ENCODE assay signal across 24 cellular contexts in the genomic region with DNA sequence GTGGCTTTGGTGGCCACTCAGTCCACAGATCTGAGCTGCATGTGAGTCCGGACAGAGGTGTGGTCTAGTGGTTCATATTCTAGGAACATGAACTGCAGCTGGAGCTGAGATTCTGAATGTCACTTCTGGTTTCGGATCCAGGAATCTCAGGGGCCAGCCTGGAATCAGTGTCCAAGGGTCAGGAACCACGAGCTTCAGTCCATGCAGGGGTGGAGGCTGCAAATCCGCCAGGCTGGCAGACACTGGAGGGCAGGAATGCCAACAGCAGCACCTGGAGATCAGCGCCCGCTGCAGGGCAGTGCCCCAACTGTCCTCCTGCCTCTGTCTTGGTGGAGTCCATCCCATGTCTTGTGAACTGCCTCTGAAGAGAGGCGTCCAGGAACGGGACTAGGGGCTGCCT.
DNase-seq lines count a peak whose midpoint lies in the region; TF ChIP-seq lines count a peak whose summit lies in the region.
"Had no signal": no experiment of that assay in that cellular context is flagged by ENCODE, and none has a peak within 500 bp of the region (broad histone marks: within the 10 kb centered on the region; RNA-seq: fewer than 3 reads in every experiment).

No MANE protein-coding gene starts in this region.

- H3K36me3 ChIP-seq in osteoblast (ENCODE audit: insufficient read depth, low read length), result no peaks in the 10 kb centered on the region
- peaks cover 0 to 2% of the 10 kb centered on the region in 2 experiments for H3K36me3 ChIP-seq in trophoblast cell (ENCODE audit: control insufficient read depth in 1 of 2, insufficient read depth in 2 of 2, low read length in 2 of 2)
- H3K36me3 ChIP-seq: BE2C, BLaER1 had no signal

- no peak overlapping the region for H2BK5ac ChIP-seq in trophoblast cell (ENCODE audit: low read depth, low read length, poor library complexity)

- no peak overlapping the region for H2BK12ac ChIP-seq in trophoblast cell (ENCODE audit: low read length)

- DNase-seq in iPS-NIHi11 (ENCODE audit: low spot score) (peak; percentile 4), osteoblast (ENCODE audit: insufficient read length, low spot score, missing footprints) (peak; percentile 3), trophoblast cell (no peak), LoVo (ENCODE audit: low spot score) (no peak), cerebellum (ENCODE audit: low spot score) (no peak), SK-N-DZ (ENCODE audit: low spot score) (no peak), medulla oblongata (ENCODE audit: extremely low spot score) (no peak)
- DNase-seq: 8988T; ACHN; BE2C; C1 segment of cervical spinal cord; CD4-positive, alpha-beta memory T cell; CD4-positive, CD25-positive, alpha-beta regulatory T cell; CD8-positive, alpha-beta memory T cell; COR-L47; DMS 273 treated with DMSO at 0.1 percent for 48 hours; DMS153; DMS53; DMS79; DND-41; EL; GDM1 had no signal

- H3K27ac ChIP-seq in osteoblast (ENCODE audit: low read depth, low read length), result no peak overlapping the region
- H3K27ac ChIP-seq in trophoblast cell (ENCODE audit: low read depth, low read length), result no peak overlapping the region
- H3K27ac ChIP-seq: BLaER1 had no signal

- no peaks in the 10 kb centered on the region for H3K79me2 ChIP-seq in osteoblast (ENCODE audit: insufficient read depth, low read length)
- H3K79me2 ChIP-seq in trophoblast cell (ENCODE audit: control insufficient read depth, insufficient read depth, low read length, poor library complexity), result no peaks in the 10 kb centered on the region

- no peak overlapping the region for H2BK120ac ChIP-seq in trophoblast cell (ENCODE audit: insufficient read depth, low read length, poor library complexity)

- no CpG with 5 or more reads among the region's 8 CpGs for WGBS in trophoblast cell (ENCODE audit: extremely low coverage, insufficient coverage, insufficient read length)

- H4K91ac ChIP-seq in trophoblast cell (ENCODE audit: low read depth, low read length), result no peak overlapping the region

- no peak overlapping the region for H2AK5ac ChIP-seq in trophoblast cell (ENCODE audit: low read length)

- no peak overlapping the region for H3K18ac ChIP-seq in trophoblast cell (ENCODE audit: low read length)

- no peaks in the 10 kb centered on the region for H4K20me1 ChIP-seq in osteoblast (ENCODE audit: insufficient read depth, low read length)
- H4K20me1 ChIP-seq: BLaER1 had no signal

- H3K9ac ChIP-seq in trophoblast cell (ENCODE audit: low read length), result no peak overlapping the region
- H3K9ac ChIP-seq: BLaER1 had no signal

- no peak overlapping the region for H4K12ac ChIP-seq in trophoblast cell (ENCODE audit: low read depth, low read length)

- no peak overlapping the region for H3K4ac ChIP-seq in trophoblast cell (ENCODE audit: low read depth, low read length)

- H3K4me3 ChIP-seq in osteoblast (ENCODE audit: insufficient read depth, low read length) (no peak overlapping the region), trophoblast cell (ENCODE audit: low read depth, low read length) (peak overlapping the region; percentile 52)
- H3K4me3 ChIP-seq: BLaER1, GM12878 had no signal

- H4K8ac ChIP-seq in trophoblast cell (ENCODE audit: low read depth, low read length), result no peak overlapping the region

- H3K9me3 ChIP-seq in osteoblast (ENCODE audit: low read depth, low read length) (no peaks in the 10 kb centered on the region), trophoblast cell (ENCODE audit: insufficient read depth, low read depth, low read length) (peaks cover 58% of the 10 kb centered on the region)
- H3K9me3 ChIP-seq: BE2C had no signal

- H3K4me2 ChIP-seq in osteoblast (ENCODE audit: insufficient read depth, low read length) (no peak overlapping the region), trophoblast cell (ENCODE audit: low read length) (no peak overlapping the region)
- H3K4me2 ChIP-seq: BLaER1 had no signal

- no peaks in the 10 kb centered on the region for H3K79me1 ChIP-seq in trophoblast cell (ENCODE audit: low read length)

- TF ChIP-seq CTCF in osteoblast (IDR thresholded peaks at IDR 0.05; ENCODE audit: extremely low read depth, low read depth, low read length), result no peak

- H3K14ac ChIP-seq in trophoblast cell (ENCODE audit: low read length), result no peak overlapping the region

- no peaks in the 10 kb centered on the region for H3K4me1 ChIP-seq in osteoblast (ENCODE audit: insufficient read depth, low read length)
- no peaks in the 10 kb centered on the region for H3K4me1 ChIP-seq in trophoblast cell (ENCODE audit: control insufficient read depth in 1 of 2, insufficient read depth in 2 of 2, low read length in 2 of 2)
- H3K4me1 ChIP-seq: BE2C, BLaER1 had no signal

- H3K27me3 ChIP-seq in osteoblast (ENCODE audit: insufficient read depth, low read length) (no peaks in the 10 kb centered on the region), trophoblast cell (ENCODE audit: insufficient read depth, low read length) (no peaks in the 10 kb centered on the region)
- H3K27me3 ChIP-seq: BE2C, BLaER1 had no signal

- H2AFZ ChIP-seq in osteoblast (ENCODE audit: low read length), result no peak overlapping the region
- H2AFZ ChIP-seq in trophoblast cell (ENCODE audit: insufficient read depth, low read length, poor library complexity), result no peak overlapping the region

- no peak overlapping the region for H3K23ac ChIP-seq in trophoblast cell (ENCODE audit: low read length)

Comparison
In these comparisons a context has a peak if more than half of its experiments do, and no peak if none do; other contexts are left out.
1. DNase-seq: peak in iPS-NIHi11 (single experiment) and osteoblast (single experiment); none in trophoblast cell (0 of 2), LoVo (single experiment), cerebellum (single experiment), SK-N-DZ (single experiment) and medulla oblongata (single experiment).